ENCODE assay signal across 1 cellular context in the genomic region with DNA sequence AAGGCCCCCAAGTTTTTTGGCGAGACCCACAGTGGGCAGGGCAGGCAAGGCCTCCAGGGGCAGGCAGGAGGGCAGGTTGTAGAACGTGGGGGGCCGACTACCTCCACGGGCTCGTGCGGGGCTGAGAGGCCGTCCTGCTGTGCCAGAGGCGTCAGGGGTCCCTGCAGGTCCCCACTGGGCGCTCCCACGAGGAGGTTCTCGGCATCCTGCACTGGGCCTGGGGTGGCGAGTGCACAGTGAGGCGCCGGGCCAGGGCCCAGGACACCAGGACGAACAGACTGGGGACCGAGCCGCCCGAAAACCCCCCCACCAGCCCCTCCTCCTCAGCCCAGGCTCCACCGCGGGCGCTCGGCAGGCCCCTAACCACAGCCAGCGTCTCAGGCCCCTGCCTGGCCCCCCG. TPM values are rescaled to one million over a fixed set of nuclear protein-coding genes. Genes with fewer than 3 reads are reported as not detected.
"Had no signal": no experiment of that assay in that cellular context is flagged by ENCODE, and none has a peak within 500 bp of the region (broad histone marks: within the 10 kb centered on the region; RNA-seq: fewer than 3 reads in every experiment).

No MANE protein-coding gene starts in this region.

RNA-seq across cellular contexts. Expression of a gene that starts 32.0 kb away (rescaled TPM):
- total RNA-seq: mononuclear cell had no signal
